In the genomic region with DNA sequence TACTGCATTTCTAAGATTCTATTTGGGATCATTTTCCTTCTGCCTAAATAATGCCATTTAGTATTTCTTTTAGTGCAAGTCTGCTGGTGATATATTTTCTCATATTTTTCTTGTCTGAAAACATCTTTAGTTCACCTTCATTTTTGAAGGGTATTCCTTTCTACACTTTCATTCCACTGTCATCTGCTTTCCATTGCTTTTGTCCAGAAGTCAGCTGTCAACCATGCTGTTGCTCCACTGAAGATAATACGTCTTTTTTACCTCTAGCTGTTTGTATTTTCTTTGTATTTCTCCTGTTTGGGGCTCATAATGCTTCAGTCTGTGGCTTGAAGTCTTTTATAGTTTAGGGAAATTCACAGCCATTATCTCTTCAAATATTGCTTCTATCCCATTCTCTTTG, we compare ENCODE assay signal across 7 cellular contexts.
DNase-seq lines count a peak whose midpoint lies in the region; ATAC-seq and TF ChIP-seq lines count a peak whose summit lies in the region.
"Not testable (repeated sequence)": the region's sequence is repeated elsewhere in the genome, so short reads cannot be mapped to it uniquely, and the experiment has no call there.

No MANE protein-coding gene starts in this region.

- in situ Hi-C loops in Panc1 (cut with HindIII; ENCODE audit: low pct_unique_long_range_greater_than_20kb, low sequenced_read_pairs) = not testable (repeated sequence)

- not testable (repeated sequence) for H3K4me1 ChIP-seq in Panc1 (ENCODE audit: control insufficient read depth, insufficient read depth, low read length); adipocyte (ENCODE audit: control insufficient read depth, insufficient read depth, low read length)

- not testable (repeated sequence) for H3K9me3 ChIP-seq in Panc1 (ENCODE audit: control insufficient read depth, insufficient read depth, low read depth, low read length); adipocyte (ENCODE audit: control insufficient read depth, low read length)

- TF ChIP-seq POLR2A in erythroblast (IDR thresholded peaks at IDR 0.05; ENCODE audit: low read length) = not testable (repeated sequence)

- not testable (repeated sequence) for H3K36me3 ChIP-seq in Panc1 (ENCODE audit: control insufficient read depth, insufficient read depth, low read length); adipocyte (ENCODE audit: control insufficient read depth, insufficient read depth, low read length, severe bottlenecking)

- POLR2A ChIA-PET in Panc1 (lab: Charles Lee) = not testable (repeated sequence)

- H3K27me3 ChIP-seq in Panc1 (ENCODE audit: control insufficient read depth, insufficient read depth, low read length); adipocyte (replicated peaks; ENCODE audit: control insufficient read depth, insufficient read depth, low read length): not testable (repeated sequence)

- TSS peak; percentile 34 for BruUV-seq in Panc1 (replicated peaks; lab: Mats Ljungman, UMichigan)

- not testable (repeated sequence) for ATAC-seq in Panc1

- DNase-seq in EH (ENCODE audit: low read depth) (peak; percentile 9), M059J (ENCODE audit: low read depth) (peak; percentile 21), NCI-H226 (peak; percentile 1), adipocyte (ENCODE audit: low read depth) (peak; percentile 2), erythroblast (lab: John Stamatoyannopoulos, UW) (peak; percentile 1), left kidney (ENCODE audit: low read depth, low spot score) (peak; percentile 1)
- not testable (repeated sequence) for DNase-seq in Panc1 (ENCODE audit: low read depth, low spot score)

- CTCF ChIA-PET in Panc1 (lab: Charles Lee) = not testable (repeated sequence)

- H3K4me3 ChIP-seq in Panc1 (ENCODE audit: low read depth in 2 of 2, low read length in 2 of 2); adipocyte (ENCODE audit: low read length): not testable (repeated sequence)

- H3K9ac ChIP-seq in adipocyte (ENCODE audit: low read length) = not testable (repeated sequence)

- intact Hi-C loops in Panc1 (cut with micrococcal nuclease; ENCODE audit: unreplicated experiment) = not testable (repeated sequence)

- not testable (repeated sequence) for TF ChIP-seq CTCF in Panc1 (IDR thresholded peaks at IDR 0.05)

- not testable (repeated sequence) for H3K27ac ChIP-seq in Panc1 (ENCODE audit: low read length)
